18 cellular contexts compared by ENCODE assay signal in the genomic region with DNA sequence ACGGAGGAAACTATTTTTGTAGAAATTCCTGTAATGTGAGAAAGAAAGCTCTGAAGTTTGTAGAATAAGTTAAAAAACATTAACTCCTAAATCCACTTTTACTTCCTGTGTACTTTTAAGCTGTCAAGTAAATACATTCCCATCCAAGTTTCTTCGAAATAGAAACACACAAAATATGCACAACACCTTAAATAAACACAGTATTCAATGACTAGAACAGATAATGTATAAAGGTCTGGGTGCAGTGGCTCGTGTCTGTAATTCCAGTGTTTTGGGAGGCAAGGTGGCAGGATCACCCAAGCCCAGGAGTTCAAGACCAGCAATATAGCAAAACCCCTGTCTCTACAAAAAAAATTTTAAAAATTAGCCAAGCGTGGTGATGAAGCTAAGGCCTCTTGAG.
"Had no signal": no experiment of that assay in that cellular context is flagged by ENCODE, and none has a peak within 500 bp of the region (broad histone marks: within the 10 kb centered on the region; RNA-seq: fewer than 3 reads in every experiment).

No MANE protein-coding gene starts in this region.

- H3K4me3 ChIP-seq: dorsolateral prefrontal cortex, esophagus squamous epithelium, thyroid gland had no signal

- H3K27me3 Mint-ChIP-seq: natural killer cell treated with Interleukin-12 subunit alpha and Interleukin-12 subunit beta and Interleukin-15 and Interleukin-18, amount 100 ng/mL, for 72 hours had no signal

- FAIRE-seq: endometrium, urothelium cell line had no signal

- ATAC-seq: left colon; natural killer cell treated with Interleukin-12 subunit alpha and Interleukin-12 subunit beta and Interleukin-15 and Interleukin-18, amount 100 ng/mL, for 72 hours had no signal

- H3K27ac Mint-ChIP-seq: activated T-helper 1 cell treated with anti-CD3 and anti-CD28 coated beads, Interleukin-12 subunit alpha, Interleukin-12 subunit beta, Interleukin-2, Interleukin-4 antibody, amounts not matched to agents 30 ng/mL and 10 ng/mL and 1 ng/mL, durations not matched to agents 14 hours and 24 hours and 36 hours; natural killer cell treated with Interleukin-12 subunit alpha and Interleukin-12 subunit beta and Interleukin-15 and Interleukin-18, amount 100 ng/mL, for 72 hours; T-helper 2 cell treated with Interferon-gamma antibody and Interleukin-4, amounts not matched to agents 5 μg/mL and 100 μg/mL, for 36 hours had no signal

- H3K9me3 Mint-ChIP-seq: activated T-helper 1 cell treated with anti-CD3 and anti-CD28 coated beads, Interleukin-12 subunit alpha, Interleukin-12 subunit beta, Interleukin-2, Interleukin-4 antibody, amounts not matched to agents 30 ng/mL and 10 ng/mL and 1 ng/mL, durations not matched to agents 14 hours and 24 hours and 36 hours; natural killer cell treated with Interleukin-12 subunit alpha and Interleukin-12 subunit beta and Interleukin-15 and Interleukin-18, amount 100 ng/mL, for 72 hours; T-helper 2 cell treated with Interferon-gamma antibody and Interleukin-4, amounts not matched to agents 5 μg/mL and 100 μg/mL, for 36 hours had no signal

- H3K36me3 ChIP-seq: brain microvascular endothelial cell, thyroid gland had no signal

- H3K27ac ChIP-seq: brain microvascular endothelial cell, dorsolateral prefrontal cortex, thyroid gland had no signal

- H3K27me3 ChIP-seq: brain microvascular endothelial cell, dorsolateral prefrontal cortex, esophagus squamous epithelium, thyroid gland had no signal

- DNase-seq: activated CD4-positive, alpha-beta T cell treated with anti-CD3 and anti-CD28 coated beads, Interleukin-2, amount 50 U/mL, for 48 hours; activated CD4-positive, CD25-positive, alpha-beta regulatory T cell treated with anti-CD3 and anti-CD28 coated beads, Interleukin-2, amount 50 U/mL, for 72 hours; activated CD8-positive, alpha-beta memory T cell treated with anti-CD3 and anti-CD28 coated beads, Interleukin-2, amount 50 U/mL, for 4 hours; activated naive CD4-positive, alpha-beta T cell treated with Interleukin-2 at 50 U/mL for 16 hours; brain microvascular endothelial cell; esophagus squamous epithelium; head of caudate nucleus; left colon; mammary epithelial cell; stimulated activated CD4-positive, alpha-beta T cell treated with anti-CD3 and anti-CD28 coated beads, Interleukin-4, amount 100 ng/mL, for 1 hour; SW 1271 had no signal

- H3K4me3 Mint-ChIP-seq: activated T-helper 1 cell treated with anti-CD3 and anti-CD28 coated beads, Interleukin-12 subunit alpha, Interleukin-12 subunit beta, Interleukin-2, Interleukin-4 antibody, amounts not matched to agents 30 ng/mL and 10 ng/mL and 1 ng/mL, durations not matched to agents 14 hours and 24 hours and 36 hours; natural killer cell treated with Interleukin-12 subunit alpha and Interleukin-12 subunit beta and Interleukin-15 and Interleukin-18, amount 100 ng/mL, for 72 hours; T-helper 2 cell treated with Interferon-gamma antibody and Interleukin-4, amounts not matched to agents 5 μg/mL and 100 μg/mL, for 36 hours had no signal

- H3K9me3 ChIP-seq: esophagus squamous epithelium, thyroid gland had no signal
